Comparison of ENCODE assay signal across 12 cellular contexts in genomic region chr12:67533159-67533558, GRCh38.
A peak's percentile ranks its signal among the peaks of the same experiment; 100 is the strongest.
DNase-seq lines count a peak whose midpoint lies in the region; ATAC-seq and TF ChIP-seq lines count a peak whose summit lies in the region.
"Had no signal": no experiment of that assay in that cellular context is flagged by ENCODE, and none has a peak within 500 bp of the region (broad histone marks: within the 10 kb centered on the region; RNA-seq: fewer than 3 reads in every experiment).

No MANE protein-coding gene starts in this region.

- in situ Hi-C loops in GM23248 (cut with MboI): no loop called here

- H3K4me2 ChIP-seq in GM23248 (ENCODE audit: unreplicated experiment): no peak overlapping the region
- H3K4me2 ChIP-seq: A549 had no signal

- H3K4me3 ChIP-seq in GM23248 (no peak overlapping the region), fibroblast of mammary gland (ENCODE audit: control insufficient read depth, low read depth, low read length) (no peak overlapping the region)
- H3K4me3 ChIP-seq: A549 had no signal

- WGBS in GM23248 (ENCODE audit: low coverage in 1 of 2, low lambda C conversion rate in 2 of 2, missing lambda C conversion rate in 2 of 2), 2 experiments: 97 to 100% methylated on average over 1 of the region's 1 CpG

- no peaks in the 10 kb centered on the region for H3K9me2 ChIP-seq in GM23248 (ENCODE audit: insufficient read depth)

- no peak overlapping the region for H3K27ac ChIP-seq in GM23248
- H3K27ac ChIP-seq: HL-60 had no signal

- no peaks in the 10 kb centered on the region for H3K9me3 ChIP-seq in GM23248 (ENCODE audit: low read depth)
- H3K9me3 ChIP-seq: A549 had no signal

- peaks cover 23% of the 10 kb centered on the region for H3K4me1 ChIP-seq in GM23248 (ENCODE audit: insufficient read depth)

- DNase-seq in GM23248: peak; percentile 8
- DNase-seq in M059J (ENCODE audit: low read depth): peak; percentile 60
- DNase-seq in fibroblast of mammary gland (ENCODE audit: low read depth): peak; percentile 28
- no peak for DNase-seq in activated gamma-delta T cell (lab: John Stamatoyannopoulos, UW)
- DNase-seq in UCSD-AML1 (lab: John Stamatoyannopoulos, UW; ENCODE audit: unreplicated experiment): no peak
- DNase-seq: CD8-positive, alpha-beta T cell; COR-L47; GF-D8; HCEC 1CT had no signal

- H2AFZ ChIP-seq in GM23248: no peak overlapping the region

- ATAC-seq in GM21786 (IDR thresholded peaks at IDR 0.05; ENCODE audit: unreplicated experiment): no peak
- ATAC-seq: A549; CD8-positive, alpha-beta T cell had no signal

- H3K79me2 ChIP-seq in GM23248 (ENCODE audit: insufficient read depth): no peaks in the 10 kb centered on the region

- H3K27me3 ChIP-seq in GM23248 (replicated peaks; ENCODE audit: insufficient read depth): no peaks in the 10 kb centered on the region

- no peak for TF ChIP-seq CTCF in fibroblast of mammary gland (conservative IDR thresholded peaks at IDR 0.05; ENCODE audit: control insufficient read depth, insufficient read depth, low read depth, low read length)

- H3K36me3 ChIP-seq in GM23248 (ENCODE audit: low read depth): no peaks in the 10 kb centered on the region

- H4K20me1 ChIP-seq in GM23248 (ENCODE audit: insufficient read depth): no peaks in the 10 kb centered on the region

- H3K9ac ChIP-seq in GM23248: no peak overlapping the region

- peaks cover 34% of the 10 kb centered on the region for H3F3A ChIP-seq in GM23248 (ENCODE audit: insufficient read depth)

Comparison
In these comparisons a context has a peak if more than half of its experiments do, and no peak if none do; other contexts are left out.
1. DNase-seq: peak in GM23248 (single experiment), M059J (single experiment) and fibroblast of mammary gland (single experiment); none in activated gamma-delta T cell (single experiment) and UCSD-AML1 (single experiment).